Comparison of ENCODE assay signal across 15 cellular contexts in the genomic region with DNA sequence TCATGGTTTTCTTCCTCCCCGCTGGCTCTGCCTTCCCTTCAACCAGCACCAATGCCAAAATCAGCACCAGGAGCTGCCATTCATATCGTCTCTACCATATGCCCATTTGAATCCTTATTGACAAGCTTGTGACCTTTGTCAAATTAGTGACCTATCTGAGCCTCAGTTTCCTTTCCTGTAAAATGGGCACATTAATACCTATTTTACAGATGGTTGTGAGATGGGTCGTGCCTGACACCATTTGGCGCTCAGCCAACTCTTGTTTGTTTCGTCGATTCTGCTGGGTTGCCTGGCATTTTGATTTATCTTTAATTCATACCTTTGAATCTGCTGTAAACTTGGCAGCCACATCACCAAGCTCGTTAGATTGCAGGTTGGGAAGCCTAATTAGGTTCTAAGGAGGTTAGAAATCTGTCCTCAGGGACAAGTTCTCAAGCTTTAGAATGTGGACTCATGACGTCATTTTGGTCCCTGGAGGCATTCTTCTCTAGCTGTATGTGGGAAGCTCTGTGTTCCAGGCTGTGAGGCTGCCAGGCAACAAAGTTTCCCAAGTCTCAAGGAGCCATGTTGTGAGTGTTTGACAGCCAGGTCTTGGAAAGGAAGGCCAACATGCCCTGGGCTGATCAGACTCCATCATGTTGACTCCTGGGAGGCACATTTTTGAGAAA.
A peak's percentile ranks its signal among the peaks of the same experiment; 100 is the strongest.
DNase-seq lines count a peak whose midpoint lies in the region; ATAC-seq and TF ChIP-seq lines count a peak whose summit lies in the region.
"Had no signal": no experiment of that assay in that cellular context is flagged by ENCODE, and none has a peak within 500 bp of the region (broad histone marks: within the 10 kb centered on the region; RNA-seq: fewer than 3 reads in every experiment).

No MANE protein-coding gene starts in this region.

- no peak overlapping the region for H3K4me3 ChIP-seq in epithelial cell of esophagus (ENCODE audit: low read length)
- H3K4me3 ChIP-seq: lung had no signal

- no peak overlapping the region for H3K27ac ChIP-seq in CD4-positive, alpha-beta T cell (ENCODE audit: low read depth, low read length)

- TF ChIP-seq CTCF in epithelial cell of esophagus (IDR thresholded peaks at IDR 0.05; ENCODE audit: insufficient read depth, low read depth, low read length, missing control alignments) = no peak
- no peak for TF ChIP-seq CTCF in CD4-positive, alpha-beta T cell (IDR thresholded peaks at IDR 0.05)

- H3K9me3 Mint-ChIP-seq in CD4-positive, alpha-beta T cell = peaks cover 3% of the 10 kb centered on the region
- H3K9me3 Mint-ChIP-seq: natural killer cell treated with Interleukin-12 subunit alpha and Interleukin-12 subunit beta and Interleukin-15 and Interleukin-18, amount 100 ng/mL, for 72 hours had no signal

- CTCF ChIA-PET in CD4-positive, alpha-beta T cell (lab: Charles Lee) = no interaction called here

- H3K9me3 ChIP-seq in CD4-positive, alpha-beta T cell (ENCODE audit: control insufficient read depth, low read length) = no peaks in the 10 kb centered on the region

- no peak overlapping the region for H3K27ac Mint-ChIP-seq in CD4-positive, alpha-beta T cell
- H3K27ac Mint-ChIP-seq: natural killer cell treated with Interleukin-12 subunit alpha and Interleukin-12 subunit beta and Interleukin-15 and Interleukin-18, amount 100 ng/mL, for 72 hours had no signal

- H3K4me3 Mint-ChIP-seq in CD4-positive, alpha-beta T cell = no peak overlapping the region
- H3K4me3 Mint-ChIP-seq: natural killer cell treated with Interleukin-12 subunit alpha and Interleukin-12 subunit beta and Interleukin-15 and Interleukin-18, amount 100 ng/mL, for 72 hours had no signal

- POLR2A ChIA-PET in CD4-positive, alpha-beta T cell (lab: Charles Lee) = no interaction called here

- no peaks in the 10 kb centered on the region for H3K27me3 Mint-ChIP-seq in CD4-positive, alpha-beta T cell
- H3K27me3 Mint-ChIP-seq: natural killer cell treated with Interleukin-12 subunit alpha and Interleukin-12 subunit beta and Interleukin-15 and Interleukin-18, amount 100 ng/mL, for 72 hours had no signal

- H3K27me3 ChIP-seq in CD4-positive, alpha-beta T cell (ENCODE audit: control insufficient read depth, insufficient read depth, low read length) = no peaks in the 10 kb centered on the region

- intact Hi-C loops in CD4-positive, alpha-beta T cell (cut with DNase I, micrococcal nuclease) = no loop called here

- DNase-seq in NCI-H2107 treated with DMSO at 0.1 percent for 48 hours (lab: John Stamatoyannopoulos, UW; ENCODE audit: unreplicated experiment) (peak; percentile 7), NCI-H2107 (lab: John Stamatoyannopoulos, UW) (no peak), NCI-H2171 (lab: John Stamatoyannopoulos, UW) (peak; percentile 81), epithelial cell of esophagus (ENCODE audit: low read depth) (peak; percentile 19), renal cortical epithelial cell (ENCODE audit: low read depth) (peak; percentile 6), inferior parietal cortex (ENCODE audit: extremely low spot score) (no peak)
- DNase-seq in CD4-positive, alpha-beta T cell = no peak
- DNase-seq: activated T-cell treated with anti-CD3 and anti-CD28 coated beads, Interleukin-2, amount 50 U/mL, for 1 hour; dermis blood vessel endothelial cell; NCI-H2227 treated with DMSO at 0.1 percent for 48 hours; OCI-M1 had no signal

- ATAC-seq in CD4-positive, alpha-beta T cell (ENCODE audit: poor library complexity) = no peak
- ATAC-seq in GM18498 (IDR thresholded peaks at IDR 0.05; ENCODE audit: unreplicated experiment) = no peak
- ATAC-seq: esophagus mucosa; natural killer cell treated with Interleukin-12 subunit alpha and Interleukin-12 subunit beta and Interleukin-15 and Interleukin-18, amount 100 ng/mL, for 72 hours had no signal

- H3K4me1 Mint-ChIP-seq in CD4-positive, alpha-beta T cell (ENCODE audit: low read depth) = no peaks in the 10 kb centered on the region

- no peaks in the 10 kb centered on the region for H3K36me3 Mint-ChIP-seq in CD4-positive, alpha-beta T cell (ENCODE audit: low read depth)
- H3K36me3 Mint-ChIP-seq: natural killer cell treated with Interleukin-12 subunit alpha and Interleukin-12 subunit beta and Interleukin-15 and Interleukin-18, amount 100 ng/mL, for 72 hours had no signal

Comparison
In these comparisons a context has a peak if more than half of its experiments do, and no peak if none do; other contexts are left out.
1. DNase-seq: peak in NCI-H2107 treated with DMSO at 0.1 percent for 48 hours (single experiment), NCI-H2171 (single experiment), epithelial cell of esophagus (single experiment) and renal cortical epithelial cell (single experiment); none in NCI-H2107 (single experiment), inferior parietal cortex (single experiment) and CD4-positive, alpha-beta T cell (0 of 10).